Comparison of ENCODE assay signal across 8 cellular contexts in the genomic region with DNA sequence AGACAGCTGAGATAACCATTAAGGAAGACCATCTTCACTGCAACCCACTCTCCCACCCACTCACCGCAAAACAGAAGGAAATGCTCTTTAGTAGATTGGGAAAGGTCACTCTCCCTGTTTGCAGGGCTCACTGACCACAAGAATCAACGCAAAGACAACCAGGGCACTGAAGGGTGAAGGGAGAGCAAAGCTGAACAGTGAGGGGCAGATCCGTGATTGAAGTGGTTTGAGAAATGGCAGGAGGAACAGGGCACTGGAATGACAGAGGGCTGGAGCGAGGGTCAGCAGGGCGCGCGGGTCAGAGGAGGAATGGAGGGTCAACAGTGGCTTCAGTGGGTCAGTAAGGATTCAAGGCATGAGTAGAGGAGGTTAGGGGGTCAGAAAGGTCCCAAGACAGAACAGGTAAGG. TPM values are rescaled to one million over a fixed set of nuclear protein-coding genes. Genes with fewer than 3 reads are reported as not detected.
DNase-seq lines count a peak whose midpoint lies in the region; FAIRE-seq and TF ChIP-seq lines count a peak whose summit lies in the region.

No MANE protein-coding gene starts in this region.

- H3K27ac Mint-ChIP-seq in T-helper 1 cell treated with Interleukin-12 subunit alpha and Interleukin-12 subunit beta and Interleukin-4 antibody, amounts not matched to agents 30 μg/mL and 1 μg/mL, for 36 hours: peak overlapping the region; percentile 94
- H3K27ac Mint-ChIP-seq in IgD-negative memory B cell: peak overlapping the region; percentile 83 to 97 (median 90)

- H3K23ac ChIP-seq in mesendoderm (ENCODE audit: low read length): no peak overlapping the region

- H3K9ac ChIP-seq in mesendoderm (ENCODE audit: low read length): peak overlapping the region; percentile 88

- intact Hi-C loops in vagina (cut with DNase I): no loop called here

- no peaks in the 10 kb centered on the region for H3K9me3 ChIP-seq in vagina

- no peak overlapping the region for H4K8ac ChIP-seq in mesendoderm (ENCODE audit: low read depth, low read length)

- H3K56ac ChIP-seq in mesendoderm (ENCODE audit: low read length): peak overlapping the region; percentile 94

- H3K27me3 ChIP-seq in bronchial epithelial cell (ENCODE audit: control insufficient read depth, insufficient read depth, low read length) (no peaks in the 10 kb centered on the region), mesendoderm (ENCODE audit: insufficient read depth, low read length, poor library complexity) (no peaks in the 10 kb centered on the region), vagina (no peaks in the 10 kb centered on the region)

- H3K4me1 ChIP-seq in mesendoderm (ENCODE audit: control insufficient read depth, low read depth, low read length) (peaks cover 17% of the 10 kb centered on the region), vagina (peaks cover 59% of the 10 kb centered on the region)

- DNase-seq in T-helper 1 cell (no peak), bronchial epithelial cell (ENCODE audit: low read depth) (no peak), mesendoderm (no peak), vagina (ENCODE audit: extremely low spot score in 2 of 2) (no peak), D721Med (ENCODE audit: insufficient read length, low spot score) (no peak), HUDEP-2 (lab: John Stamatoyannopoulos, UW; ENCODE audit: unreplicated experiment in 76 of 76) (no peak)

- H3K27me3 Mint-ChIP-seq in T-helper 1 cell treated with Interleukin-12 subunit alpha and Interleukin-12 subunit beta and Interleukin-4 antibody, amounts not matched to agents 30 μg/mL and 1 μg/mL, for 36 hours (ENCODE audit: low read depth): no peaks in the 10 kb centered on the region
- H3K27me3 Mint-ChIP-seq in IgD-negative memory B cell: no peaks in the 10 kb centered on the region

- H4K5ac ChIP-seq in mesendoderm (ENCODE audit: low read length): no peak overlapping the region

- peak overlapping the region; percentile 98 for H3K4me2 ChIP-seq in mesendoderm (ENCODE audit: low read length)

- TF ChIP-seq POLR2A in vagina (IDR thresholded peaks at IDR 0.05): no peak

- H3K36me3 ChIP-seq in bronchial epithelial cell (ENCODE audit: control insufficient read depth, insufficient read depth, low read length) (peaks cover 2% of the 10 kb centered on the region), mesendoderm (ENCODE audit: control insufficient read depth, insufficient read depth, low read length) (no peaks in the 10 kb centered on the region), vagina (no peaks in the 10 kb centered on the region)

- no peak overlapping the region for H2BK120ac ChIP-seq in mesendoderm (ENCODE audit: low read depth, low read length)

- WGBS in mesendoderm (ENCODE audit: extremely low coverage, insufficient coverage, low lambda C conversion rate): no CpG with 5 or more reads among the region's 7 CpGs

- H3K4me3 ChIP-seq in bronchial epithelial cell (ENCODE audit: low read depth, low read length) (peak overlapping the region; percentile 92), mesendoderm (ENCODE audit: low read length) (peak overlapping the region; percentile 70), vagina (peak overlapping the region; percentile 81 to 92)

- H3K18ac ChIP-seq in mesendoderm (ENCODE audit: low read length): peak overlapping the region; percentile 78

- peak overlapping the region; percentile 44 for H3K4ac ChIP-seq in mesendoderm (ENCODE audit: low read depth, low read length)

- peak overlapping the region; percentile 31 for H3K27ac ChIP-seq in mesendoderm (ENCODE audit: low read depth, low read length)
- H3K27ac ChIP-seq in vagina: peak overlapping the region; percentile 92

- H2BK15ac ChIP-seq in mesendoderm (replicated peaks; ENCODE audit: low read depth): no peak overlapping the region

- no peak for FAIRE-seq in bronchial epithelial cell (lab: Jason Lieb, UNC)
- no peak for FAIRE-seq in D721Med (lab: Jason Lieb, UNC)

- H3K4me1 Mint-ChIP-seq in T-helper 1 cell treated with Interleukin-12 subunit alpha and Interleukin-12 subunit beta and Interleukin-4 antibody, amounts not matched to agents 30 μg/mL and 1 μg/mL, for 36 hours (ENCODE audit: low read depth): peaks cover 56% of the 10 kb centered on the region
- peaks cover 40 to 52% (median 45%) of the 10 kb centered on the region in 3 donors for H3K4me1 Mint-ChIP-seq in IgD-negative memory B cell

- peak overlapping the region; percentile 98 for H3K4me3 Mint-ChIP-seq in T-helper 1 cell treated with Interleukin-12 subunit alpha and Interleukin-12 subunit beta and Interleukin-4 antibody, amounts not matched to agents 30 μg/mL and 1 μg/mL, for 36 hours
- peak overlapping the region; percentile 96 to 99 (median 98) for H3K4me3 Mint-ChIP-seq in IgD-negative memory B cell

- H3K79me1 ChIP-seq in mesendoderm (ENCODE audit: low read length): peaks cover 16% of the 10 kb centered on the region

- H3K36me3 Mint-ChIP-seq in T-helper 1 cell treated with Interleukin-12 subunit alpha and Interleukin-12 subunit beta and Interleukin-4 antibody, amounts not matched to agents 30 μg/mL and 1 μg/mL, for 36 hours (ENCODE audit: low read depth): peaks cover 12% of the 10 kb centered on the region
- H3K36me3 Mint-ChIP-seq in IgD-negative memory B cell: peaks cover 2% of the 10 kb centered on the region

- peak overlapping the region; percentile 29 for H2BK5ac ChIP-seq in mesendoderm (ENCODE audit: low read length)

- peak overlapping the region; percentile 7 for H2AK5ac ChIP-seq in mesendoderm (ENCODE audit: low read length)

- TF ChIP-seq CTCF in bronchial epithelial cell (IDR thresholded peaks at IDR 0.05; ENCODE audit: insufficient read depth, low read length, severe bottlenecking) (no peak), vagina (IDR thresholded peaks at IDR 0.05) (no peak), D721Med (IDR thresholded peaks at IDR 0.05; ENCODE audit: insufficient read depth, missing control alignments) (no peak)

- peaks cover 44% of the 10 kb centered on the region for H3K79me2 ChIP-seq in mesendoderm (ENCODE audit: control insufficient read depth, insufficient read depth, low read length)

- H3K9me3 Mint-ChIP-seq in T-helper 1 cell treated with Interleukin-12 subunit alpha and Interleukin-12 subunit beta and Interleukin-4 antibody, amounts not matched to agents 30 μg/mL and 1 μg/mL, for 36 hours: no peaks in the 10 kb centered on the region
- no peaks in the 10 kb centered on the region for H3K9me3 Mint-ChIP-seq in IgD-negative memory B cell

RNA-seq across cellular contexts. Expression of a gene that starts 0.5 kb away (rescaled TPM):
- 21.9 TPM for polyA plus RNA-seq in IgD-negative memory B cell
- 23.9 and 24.7 TPM in 2 replicates for total RNA-seq in bronchial epithelial cell
- 32.1 TPM for polyA plus RNA-seq in mesendoderm (2013, experiment 1 of 2)
- polyA plus RNA-seq in mesendoderm (2013, experiment 2 of 2): 31.9 TPM
- total RNA-seq in vagina: 17.9 TPM

RNA-seq across cellular contexts. Expression of a gene that starts 11.6 kb away (rescaled TPM):
- polyA plus RNA-seq in IgD-negative memory B cell: 4.6 TPM
- total RNA-seq in bronchial epithelial cell (7.3 and 7.4 TPM in 2 replicates), vagina (28.0 TPM)
- polyA plus RNA-seq in mesendoderm (2013, experiment 1 of 2): 19.4 TPM
- polyA plus RNA-seq in mesendoderm (2013, experiment 2 of 2): 19.5 TPM
